Comparison of ENCODE assay signal across 9 cellular contexts in genomic region chr20:63580796-63581461, GRCh38. TPM values are rescaled to one million over a fixed set of nuclear protein-coding genes. Genes with fewer than 3 reads are reported as not detected.
DNase-seq lines count a peak whose midpoint lies in the region; ATAC-seq and TF ChIP-seq lines count a peak whose summit lies in the region.
"Had no signal": no experiment of that assay in that cellular context is flagged by ENCODE, and none has a peak within 500 bp of the region (broad histone marks: within the 10 kb centered on the region; RNA-seq: fewer than 3 reads in every experiment).

No MANE protein-coding gene starts in this region.

- H2AFZ ChIP-seq in Karpas-422 (ENCODE audit: low read length): no peak overlapping the region

- H3K27ac ChIP-seq in DOHH2 (ENCODE audit: low read depth, low read length) (no peak overlapping the region), Karpas-422 (ENCODE audit: low read length) (no peak overlapping the region), gastroesophageal sphincter (no peak overlapping the region), coronary artery (no peak overlapping the region)
- H3K27ac ChIP-seq: uterus had no signal

- peak; percentile 81 for DNase-seq in Karpas-422
- peak; percentile 83 for DNase-seq in choroid plexus epithelial cell (ENCODE audit: low read depth)
- no peak for DNase-seq in neural crest cell (ENCODE audit: low read depth, low spot score)
- no peak for DNase-seq in GOT3 (lab: John Stamatoyannopoulos, UW)
- DNase-seq in coronary artery (ENCODE audit: low spot score): no peak

- H3K27me3 ChIP-seq in DOHH2 (ENCODE audit: control insufficient read depth, low read length) (peaks cover 14% of the 10 kb centered on the region), Karpas-422 (ENCODE audit: low read length) (no peaks in the 10 kb centered on the region), gastroesophageal sphincter (peaks cover 21% of the 10 kb centered on the region)
- H3K27me3 ChIP-seq: uterus had no signal

- no peaks in the 10 kb centered on the region for H3K27me3 Mint-ChIP-seq in neural crest cell (ENCODE audit: low read depth)

- TF ChIP-seq EP300 in gastroesophageal sphincter (IDR thresholded peaks at IDR 0.05): no peak

- H3K79me2 ChIP-seq in DOHH2 (ENCODE audit: control insufficient read depth, low read length) (no peaks in the 10 kb centered on the region), Karpas-422 (ENCODE audit: low read length) (no peaks in the 10 kb centered on the region)

- H3K9me2 ChIP-seq in DOHH2 (replicated peaks; ENCODE audit: control insufficient read depth, low read length) (no peaks in the 10 kb centered on the region), Karpas-422 (replicated peaks; ENCODE audit: insufficient read depth, low read length) (no peaks in the 10 kb centered on the region)

- 30% methylated on average over 2 to 4 of the region's 12 CpGs for WGBS in gastroesophageal sphincter (ENCODE audit: low coverage in 1 of 2), 2 donors

- H3K36me3 Mint-ChIP-seq in neural crest cell (ENCODE audit: low read depth): no peaks in the 10 kb centered on the region

- H3F3A ChIP-seq in DOHH2 (ENCODE audit: control insufficient read depth, insufficient read depth): no peaks in the 10 kb centered on the region

- H3K4me1 ChIP-seq in DOHH2 (ENCODE audit: control insufficient read depth, low read length) (no peaks in the 10 kb centered on the region), Karpas-422 (ENCODE audit: low read length) (no peaks in the 10 kb centered on the region), gastroesophageal sphincter (peaks cover 0 to 8% (median 0%) of the 10 kb centered on the region in 3 donors)
- H3K4me1 ChIP-seq: uterus had no signal

- TF ChIP-seq POLR2A in gastroesophageal sphincter (IDR thresholded peaks at IDR 0.05): no peak

- H3K9ac ChIP-seq in Karpas-422 (ENCODE audit: low read length): no peak overlapping the region

- H3K4me3 Mint-ChIP-seq in neural crest cell: no peak overlapping the region

- H4K20me1 ChIP-seq in DOHH2 (ENCODE audit: control insufficient read depth, insufficient read depth, low read depth, low read length) (no peaks in the 10 kb centered on the region), Karpas-422 (ENCODE audit: insufficient read depth, low read depth, low read length) (peaks cover 9% of the 10 kb centered on the region; the same call in 1 of the 2 replicates)

- H3K9me3 Mint-ChIP-seq in neural crest cell: no peaks in the 10 kb centered on the region

- H3K9me3 ChIP-seq in DOHH2 (ENCODE audit: control insufficient read depth, insufficient read depth, low read length) (no peaks in the 10 kb centered on the region), Karpas-422 (ENCODE audit: low read length) (no peaks in the 10 kb centered on the region), gastroesophageal sphincter (no peaks in the 10 kb centered on the region)
- H3K9me3 ChIP-seq: uterus had no signal

- peak; percentile 96 to 97 for ATAC-seq in activated CD4-positive, CD25-positive, alpha-beta regulatory T cell treated with anti-CD3 and anti-CD28 coated beads, Interleukin-2, amount 50 U/mL, for 24 hours
- ATAC-seq in gastroesophageal sphincter: no peak

- H3K36me3 ChIP-seq in DOHH2 (ENCODE audit: control insufficient read depth, low read length) (no peaks in the 10 kb centered on the region), Karpas-422 (ENCODE audit: insufficient read depth, low read length) (no peaks in the 10 kb centered on the region), gastroesophageal sphincter (no peaks in the 10 kb centered on the region)
- H3K36me3 ChIP-seq: uterus had no signal

- H3K4me2 ChIP-seq in DOHH2 (ENCODE audit: low read length): no peak overlapping the region
- no peak overlapping the region for H3K4me2 ChIP-seq in Karpas-422 (ENCODE audit: low read depth, low read length, poor library complexity, severe bottlenecking)

- peaks cover 12% of the 10 kb centered on the region for H3K4me1 Mint-ChIP-seq in neural crest cell

- H3K27ac Mint-ChIP-seq in neural crest cell (ENCODE audit: unreplicated experiment): no peak overlapping the region

- H3K4me3 ChIP-seq in DOHH2 (ENCODE audit: low read length): no peak overlapping the region
- no peak overlapping the region for H3K4me3 ChIP-seq in Karpas-422 (ENCODE audit: low read length)
- no peak overlapping the region for H3K4me3 ChIP-seq in choroid plexus epithelial cell (ENCODE audit: low read depth, low read length)
- no peak overlapping the region for H3K4me3 ChIP-seq in gastroesophageal sphincter
- H3K4me3 ChIP-seq in coronary artery: no peak overlapping the region
- H3K4me3 ChIP-seq: uterus had no signal

- TF ChIP-seq CTCF in DOHH2 (IDR thresholded peaks at IDR 0.05; ENCODE audit: low read depth, low read length, poor library complexity, severe bottlenecking): peak; percentile 49
- peak; percentile 84 for TF ChIP-seq CTCF in choroid plexus epithelial cell (conservative IDR thresholded peaks at IDR 0.05; ENCODE audit: low read depth, low read length)
- peak; percentile 46 for TF ChIP-seq CTCF in neural crest cell (conservative IDR thresholded peaks at IDR 0.05)
- no peak for TF ChIP-seq CTCF in gastroesophageal sphincter (IDR thresholded peaks at IDR 0.05)
- no peak for TF ChIP-seq CTCF in coronary artery (IDR thresholded peaks at IDR 0.05)

RNA-seq across cellular contexts. Expression of gene HELZ2, which starts 6.9 kb away (rescaled TPM):
- total RNA-seq in Karpas-422 (2014; rRNA removed; shearing (Covaris generic); ENCODE audit: low replicate concordance): 15.4 and 15.8 TPM in 2 replicates
- total RNA-seq in neural crest cell: 22.3 and 26.5 TPM in 2 replicates
- total RNA-seq in gastroesophageal sphincter: 10 to 100 TPM; 14.2 to 22.2 (median 20.2) TPM

RNA-seq across cellular contexts. Expression of gene FNDC11, which starts 27.0 kb away (rescaled TPM):
- 0.48 and 1.6 TPM in 2 replicates for total RNA-seq in Karpas-422 (2014; rRNA removed; shearing (Covaris generic); ENCODE audit: low replicate concordance)
- 1.5 and 1.9 TPM in 2 replicates for total RNA-seq in neural crest cell
- total RNA-seq in gastroesophageal sphincter: under 1 TPM in 1 of 4 donors, not detected in 3; 0.27 TPM

RNA-seq across cellular contexts. Expression of gene SRMS, which starts 33.4 kb away (rescaled TPM):
- not detected in 2 replicates for total RNA-seq in Karpas-422 (2014; rRNA removed; shearing (Covaris generic); ENCODE audit: low replicate concordance)
- total RNA-seq in neural crest cell (not detected in 2 replicates), gastroesophageal sphincter (not detected)
- total RNA-seq: uterus had no signal

RNA-seq across cellular contexts. Expression of gene PTK6, which starts 43.8 kb away (rescaled TPM):
- 0.51 TPM in 1 of 2 replicates, not detected in the other for total RNA-seq in Karpas-422 (2014; rRNA removed; shearing (Covaris generic); ENCODE audit: low replicate concordance)
- total RNA-seq in neural crest cell (not detected in 2 replicates), gastroesophageal sphincter (1 to 10 TPM in 1 of 4 donors, under 1 TPM in 2, not detected in 1; 0.13 to 2.1 (median 0.42) TPM)

RNA-seq across cellular contexts. Expression of gene GMEB2, which starts 46.0 kb away (rescaled TPM):
- total RNA-seq in Karpas-422 (2014; rRNA removed; shearing (Covaris generic); ENCODE audit: low replicate concordance): 8.4 and 13.7 TPM in 2 replicates
- 14.6 and 15.2 TPM in 2 replicates for total RNA-seq in neural crest cell
- 10 to 100 TPM in 3 of 4 donors, 1 to 10 TPM in 1; 9.8 to 16.1 (median 12.1) TPM for total RNA-seq in gastroesophageal sphincter

Comparison
In these comparisons a context has a peak if more than half of its experiments do, and no peak if none do; other contexts are left out.
1. CTCF ChIP-seq: peak in DOHH2 (single experiment), choroid plexus epithelial cell (single experiment) and neural crest cell (single experiment); none in gastroesophageal sphincter (0 of 4) and coronary artery (single experiment).
2. DNase-seq: peak in Karpas-422 (single experiment) and choroid plexus epithelial cell (single experiment); none in neural crest cell (single experiment), GOT3 (single experiment) and coronary artery (single experiment).